15 cellular contexts compared by ENCODE assay signal in the genomic region with DNA sequence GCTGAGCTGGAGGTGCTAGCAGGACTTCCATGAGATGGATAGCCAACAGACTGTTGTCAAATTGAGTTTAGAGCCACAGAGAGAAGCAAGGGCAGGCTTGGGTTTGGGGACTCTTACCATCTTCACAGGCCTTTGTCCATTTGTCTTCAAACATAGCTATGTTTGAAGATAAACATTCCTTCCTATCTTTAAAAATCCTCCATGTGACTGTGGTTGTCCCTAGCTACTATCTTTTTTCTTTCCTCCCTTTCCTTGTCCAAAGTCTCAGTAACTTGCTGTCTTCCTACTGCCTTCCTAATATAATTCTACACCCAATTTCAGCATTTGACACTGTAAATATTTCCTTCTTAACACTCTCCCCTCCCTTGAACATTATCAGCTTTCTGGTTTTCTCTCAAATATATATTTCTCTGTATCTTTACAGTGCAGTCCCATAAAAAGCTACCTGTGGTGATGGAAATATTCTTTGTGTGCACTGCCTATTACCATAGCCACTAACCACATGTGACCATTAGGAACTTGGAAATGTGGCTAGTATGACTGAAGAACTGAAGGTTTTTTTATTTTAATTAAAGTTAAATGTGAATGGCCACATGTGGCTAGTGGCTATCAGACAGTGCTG. TPM values are rescaled to one million over a fixed set of nuclear protein-coding genes. Genes with fewer than 3 reads are reported as not detected.
DNase-seq lines count a peak whose midpoint lies in the region; ATAC-seq and TF ChIP-seq lines count a peak whose summit lies in the region.
"Had no signal": no experiment of that assay in that cellular context is flagged by ENCODE, and none has a peak within 500 bp of the region (broad histone marks: within the 10 kb centered on the region; RNA-seq: fewer than 3 reads in every experiment).

No MANE protein-coding gene starts in this region.

- H2BK5ac ChIP-seq in IMR-90 (ENCODE audit: low read depth, low read length, poor library complexity, severe bottlenecking), result peak overlapping the region; percentile 88

- intact Hi-C loops in IMR-90 (cut with micrococcal nuclease) (no loop called here), transverse colon (cut with DNase I; ENCODE audit: low total_unique reads) (no loop called here)
- intact Hi-C loops in activated T-helper 1 cell treated with anti-CD3 and anti-CD28 coated beads, Interleukin-12 subunit alpha, Interleukin-12 subunit beta, Interleukin-2, Interleukin-4 antibody, amounts not matched to agents 30 ng/mL and 10 ng/mL and 1 ng/mL, durations not matched to agents 14 hours and 24 hours and 36 hours (cut with micrococcal nuclease), result no loop called here

- no peak for TF ChIP-seq EP300 in transverse colon (IDR thresholded peaks at IDR 0.05; ENCODE audit: low read depth)

- peak overlapping the region; percentile 18; the same call in 1 of the 2 replicates for H3K9ac ChIP-seq in IMR-90 (ENCODE audit: low read depth, low read length)
- no peak overlapping the region for H3K9ac ChIP-seq in fibroblast of lung (ENCODE audit: insufficient read depth, low read length)
- no peak overlapping the region for H3K9ac ChIP-seq in smooth muscle cell (ENCODE audit: low read depth)

- POLR2A ChIA-PET in IMR-90 (lab: Charles Lee; ENCODE audit: unreplicated experiment), result no interaction called here

- H2BK20ac ChIP-seq in IMR-90 (ENCODE audit: low read depth, low read length), result peak overlapping the region; percentile 98

- TF ChIP-seq CTCF in GM23338 (conservative IDR thresholded peaks at IDR 0.05; ENCODE audit: low read depth in 2 of 2), result no peak
- TF ChIP-seq CTCF in IMR-90 (conservative IDR thresholded peaks at IDR 0.05; ENCODE audit: low read depth, low read length), result no peak
- no peak for TF ChIP-seq CTCF in fibroblast of lung (conservative IDR thresholded peaks at IDR 0.05 in 1 of 2, IDR thresholded peaks at IDR 0.05 in 1 of 2; ENCODE audit: low read depth in 1 of 2, low read length in 2 of 2)
- TF ChIP-seq CTCF in smooth muscle cell (IDR thresholded peaks at IDR 0.05; ENCODE audit: borderline replicate concordance, insufficient read depth, poor library complexity, severe bottlenecking), result no peak
- no peak for TF ChIP-seq CTCF in transverse colon (IDR thresholded peaks at IDR 0.05)

- no peaks in the 10 kb centered on the region for H3K9me2 ChIP-seq in GM23338 (ENCODE audit: insufficient read depth)

- CTCF ChIA-PET in IMR-90 (lab: Yijun Ruan, JAX), result no interaction called here

- H3K27ac Mint-ChIP-seq in GM23338, result peak overlapping the region; percentile 4; the same call in 1 of the 2 replicates
- H3K27ac Mint-ChIP-seq in activated T-helper 1 cell treated with anti-CD3 and anti-CD28 coated beads, Interleukin-12 subunit alpha, Interleukin-12 subunit beta, Interleukin-2, Interleukin-4 antibody, amounts not matched to agents 30 ng/mL and 10 ng/mL and 1 ng/mL, durations not matched to agents 14 hours and 24 hours and 36 hours, result no peak overlapping the region
- H3K27ac Mint-ChIP-seq: B cell had no signal

- H3K18ac ChIP-seq in IMR-90 (ENCODE audit: low read depth, low read length), result peak overlapping the region; percentile 100

- no peak overlapping the region for H3K4me3 ChIP-seq in GM23338
- H3K4me3 ChIP-seq in IMR-90 (ENCODE audit: insufficient read depth, low read depth, low read length), result no peak overlapping the region
- no peak overlapping the region for H3K4me3 ChIP-seq in fibroblast of lung (replicated peaks in 1 of 4; ENCODE audit: control extremely low read depth in 1 of 4, insufficient read depth in 1 of 4, low read depth in 3 of 4, low read length in 4 of 4)
- no peak overlapping the region for H3K4me3 ChIP-seq in smooth muscle cell
- H3K4me3 ChIP-seq in transverse colon, result no peak overlapping the region

- H4K91ac ChIP-seq in IMR-90 (ENCODE audit: insufficient read depth, low read depth, low read length), result peak overlapping the region; percentile 77

- peaks cover 11 to 26% of the 10 kb centered on the region in 2 experiments; a peak in 3 of 4 replicates for H3K79me1 ChIP-seq in IMR-90 (ENCODE audit: low read depth in 1 of 2, low read length in 2 of 2)

- DNase-seq in GM23338 (ENCODE audit: low spot score) (no peak), IMR-90 (no peak), fibroblast of lung (ENCODE audit: low read depth in 2 of 2) (no peak), smooth muscle cell (lab: John Stamatoyannopoulos, UW; ENCODE audit: unreplicated experiment) (no peak), transverse colon (no peak)
- DNase-seq in activated T-helper 1 cell treated with anti-CD3 and anti-CD28 coated beads, Interleukin-12 subunit alpha, Interleukin-12 subunit beta, Interleukin-2, Interleukin-4 antibody, amounts not matched to agents 30 ng/mL and 10 ng/mL and 1 ng/mL, durations not matched to agents 14 hours and 24 hours and 36 hours (ENCODE audit: low spot score), result no peak
- DNase-seq: Calu3; CD4-positive, CD25-positive, alpha-beta regulatory T cell; DMS53; NCI-H1417; NCI-H1930; NCI-H69; SHP77 treated with DMSO at 0.1 percent for 48 hours had no signal

- peak overlapping the region; percentile 40 for H3K4me2 ChIP-seq in GM23338
- peak overlapping the region; percentile 64; the same call in 1 of the 2 replicates for H3K4me2 ChIP-seq in IMR-90 (ENCODE audit: low read depth, low read length)
- H3K4me2 ChIP-seq in fibroblast of lung (ENCODE audit: extremely low read depth, insufficient read depth, low read length), result peak overlapping the region; percentile 29
- H3K4me2 ChIP-seq in smooth muscle cell, result peak overlapping the region; percentile 52

- no peak for TF ChIP-seq RAD21 in IMR-90 (IDR thresholded peaks at IDR 0.05; ENCODE audit: low read length)

- peak overlapping the region; percentile 81 for H2AK5ac ChIP-seq in IMR-90 (ENCODE audit: low read depth, low read length)

- peak overlapping the region; percentile 92; the same call in 1 of the 2 replicates for H3K23ac ChIP-seq in IMR-90 (ENCODE audit: low read depth, low read length)

- H2AFZ ChIP-seq in GM23338, result no peak overlapping the region
- no peak overlapping the region for H2AFZ ChIP-seq in IMR-90 (replicated peaks; ENCODE audit: low read length, poor library complexity)
- no peak overlapping the region for H2AFZ ChIP-seq in fibroblast of lung (ENCODE audit: low read length)
- no peak overlapping the region for H2AFZ ChIP-seq in smooth muscle cell (ENCODE audit: low read depth)

- H2BK15ac ChIP-seq in IMR-90 (ENCODE audit: low read depth, low read length), result peak overlapping the region; percentile 59; the same call in 2 of the 3 replicates

- dilution Hi-C loops in IMR-90 (cut with HindIII; ENCODE audit: low sequenced_read_pairs, unreplicated experiment), result no loop called here

- peaks cover 6% of the 10 kb centered on the region for H3K27me3 Mint-ChIP-seq in GM23338 (ENCODE audit: insufficient read depth, low read depth, poor library complexity)
- H3K27me3 Mint-ChIP-seq in activated T-helper 1 cell treated with anti-CD3 and anti-CD28 coated beads, Interleukin-12 subunit alpha, Interleukin-12 subunit beta, Interleukin-2, Interleukin-4 antibody, amounts not matched to agents 30 ng/mL and 10 ng/mL and 1 ng/mL, durations not matched to agents 14 hours and 24 hours and 36 hours (ENCODE audit: insufficient read depth), result peaks cover 9% of the 10 kb centered on the region
- H3K27me3 Mint-ChIP-seq: CD4-positive, CD25-positive, alpha-beta regulatory T cell had no signal

- H3F3A ChIP-seq in GM23338 (replicated peaks; ENCODE audit: low read depth) (no peaks in the 10 kb centered on the region; the same call in 1 of the 2 replicates), smooth muscle cell (ENCODE audit: low read depth) (peaks cover 16% of the 10 kb centered on the region)

- H3K56ac ChIP-seq in IMR-90 (ENCODE audit: extremely low read depth, insufficient read depth, low read length), result no peak overlapping the region

- peak overlapping the region; percentile 88 for H3K14ac ChIP-seq in IMR-90 (replicated peaks; ENCODE audit: low read depth, low read length)

- TF ChIP-seq POLR2A in IMR-90 (IDR thresholded peaks at IDR 0.05; ENCODE audit: low read depth, low read length), result no peak
- TF ChIP-seq POLR2A in transverse colon (IDR thresholded peaks at IDR 0.05), result no peak

- peak overlapping the region; percentile 21 for H2AK9ac ChIP-seq in IMR-90 (replicated peaks; ENCODE audit: low read depth, low read length, poor library complexity)

- H3K9me3 Mint-ChIP-seq in GM23338, result no peaks in the 10 kb centered on the region
- no peaks in the 10 kb centered on the region for H3K9me3 Mint-ChIP-seq in activated T-helper 1 cell treated with anti-CD3 and anti-CD28 coated beads, Interleukin-12 subunit alpha, Interleukin-12 subunit beta, Interleukin-2, Interleukin-4 antibody, amounts not matched to agents 30 ng/mL and 10 ng/mL and 1 ng/mL, durations not matched to agents 14 hours and 24 hours and 36 hours
- H3K9me3 Mint-ChIP-seq: CD4-positive, CD25-positive, alpha-beta regulatory T cell had no signal

- peaks cover 10% of the 10 kb centered on the region for H3K9me1 ChIP-seq in IMR-90 (ENCODE audit: insufficient read depth, low read length)

- peaks cover 41% of the 10 kb centered on the region for H3K4me1 Mint-ChIP-seq in GM23338
- peaks cover 23% of the 10 kb centered on the region for H3K4me1 Mint-ChIP-seq in activated T-helper 1 cell treated with anti-CD3 and anti-CD28 coated beads, Interleukin-12 subunit alpha, Interleukin-12 subunit beta, Interleukin-2, Interleukin-4 antibody, amounts not matched to agents 30 ng/mL and 10 ng/mL and 1 ng/mL, durations not matched to agents 14 hours and 24 hours and 36 hours (ENCODE audit: low read depth)

- H3K27ac ChIP-seq in GM23338 (ENCODE audit: low read depth) (no peak overlapping the region), IMR-90 (ENCODE audit: insufficient read depth, low read length) (peak overlapping the region; percentile 76), fibroblast of lung (ENCODE audit: insufficient read depth, low read length) (no peak overlapping the region), smooth muscle cell (ENCODE audit: low read depth) (no peak overlapping the region), transverse colon (no peak overlapping the region)

- BruUV-seq in IMR-90 (replicated peaks; lab: Mats Ljungman, UMichigan), result no TSS peak

- H3K36me3 ChIP-seq in GM23338 (ENCODE audit: insufficient read depth) (no peaks in the 10 kb centered on the region), IMR-90 (ENCODE audit: control insufficient read depth, insufficient read depth, low read length) (no peaks in the 10 kb centered on the region), fibroblast of lung (ENCODE audit: control insufficient read depth, insufficient read depth, low read length) (no peaks in the 10 kb centered on the region), smooth muscle cell (ENCODE audit: low read depth) (no peaks in the 10 kb centered on the region), transverse colon (no peaks in the 10 kb centered on the region)

- H3K4me1 ChIP-seq in GM23338 (ENCODE audit: insufficient read depth) (peaks cover 19% of the 10 kb centered on the region), IMR-90 (ENCODE audit: control insufficient read depth, insufficient read depth, low read length) (peaks cover 20% of the 10 kb centered on the region), fibroblast of lung (ENCODE audit: control insufficient read depth, extremely low read depth, insufficient read depth, low read length) (peaks cover 6% of the 10 kb centered on the region), smooth muscle cell (ENCODE audit: low read depth) (peaks cover 18% of the 10 kb centered on the region), transverse colon (peaks cover 0 to 15% (median 10%) of the 10 kb centered on the region in 4 donors)

- H3K27me3 ChIP-seq in GM23338 (ENCODE audit: insufficient read depth) (no peaks in the 10 kb centered on the region), IMR-90 (ENCODE audit: control insufficient read depth, insufficient read depth, low read length) (no peaks in the 10 kb centered on the region), fibroblast of lung (ENCODE audit: control insufficient read depth, insufficient read depth, low read length) (no peaks in the 10 kb centered on the region), smooth muscle cell (ENCODE audit: low read depth) (no peaks in the 10 kb centered on the region), transverse colon (no peaks in the 10 kb centered on the region)

- in situ Hi-C loops in IMR-90 (cut with MboI; ENCODE audit: low sequenced_read_pairs), result no loop called here
- in situ Hi-C loops in transverse colon (cut with MboI; ENCODE audit: low pct_ligation_motif_present in 1 of 4, low pct_unique_long_range_greater_than_20kb in 1 of 4, low sequenced_read_pairs in 3 of 4), result no loop called here

- H4K5ac ChIP-seq in IMR-90 (ENCODE audit: low read depth, low read length), result peak overlapping the region; percentile 99

- H2BK120ac ChIP-seq in IMR-90 (ENCODE audit: low read depth, low read length), result peak overlapping the region; percentile 88

- peak overlapping the region; percentile 92 for H3K4ac ChIP-seq in IMR-90 (ENCODE audit: low read depth, low read length)

- no peaks in the 10 kb centered on the region for H3K9me3 ChIP-seq in IMR-90 (ENCODE audit: control insufficient read depth, insufficient read depth, low read length)
- H3K9me3 ChIP-seq in fibroblast of lung (ENCODE audit: control insufficient read depth, insufficient read depth, low read depth, low read length), result no peaks in the 10 kb centered on the region
- no peaks in the 10 kb centered on the region for H3K9me3 ChIP-seq in smooth muscle cell (replicated peaks; ENCODE audit: low read depth)
- no peaks in the 10 kb centered on the region for H3K9me3 ChIP-seq in transverse colon

- H3K79me2 ChIP-seq in GM23338 (replicated peaks; ENCODE audit: insufficient read depth) (peaks cover 12% of the 10 kb centered on the region), fibroblast of lung (ENCODE audit: control insufficient read depth, insufficient read depth, low read length) (no peaks in the 10 kb centered on the region), smooth muscle cell (ENCODE audit: low read depth) (peaks cover 6% of the 10 kb centered on the region)

- H4K20me1 ChIP-seq in GM23338 (replicated peaks; ENCODE audit: insufficient read depth) (no peaks in the 10 kb centered on the region), IMR-90 (ENCODE audit: insufficient read depth, low read length) (no peaks in the 10 kb centered on the region), fibroblast of lung (ENCODE audit: control insufficient read depth, extremely low read depth, insufficient read depth, low read length) (no peaks in the 10 kb centered on the region), smooth muscle cell (ENCODE audit: low read depth) (no peaks in the 10 kb centered on the region)

- ATAC-seq in GM23338 (no peak), IMR-90 (ENCODE audit: low read depth) (no peak), GM18520 (IDR thresholded peaks at IDR 0.05; ENCODE audit: unreplicated experiment) (no peak)

- no peak overlapping the region for H3K4me3 Mint-ChIP-seq in GM23338
- H3K4me3 Mint-ChIP-seq in activated T-helper 1 cell treated with anti-CD3 and anti-CD28 coated beads, Interleukin-12 subunit alpha, Interleukin-12 subunit beta, Interleukin-2, Interleukin-4 antibody, amounts not matched to agents 30 ng/mL and 10 ng/mL and 1 ng/mL, durations not matched to agents 14 hours and 24 hours and 36 hours, result no peak overlapping the region
- H3K4me3 Mint-ChIP-seq: B cell had no signal

- H4K8ac ChIP-seq in IMR-90 (ENCODE audit: low read depth in 2 of 2, low read length in 2 of 2), result peak overlapping the region; percentile 52 to 81

- no peaks in the 10 kb centered on the region; the same call in 2 of the 3 replicates for H3K36me3 Mint-ChIP-seq in GM23338 (ENCODE audit: low read depth)
- H3K36me3 Mint-ChIP-seq in activated T-helper 1 cell treated with anti-CD3 and anti-CD28 coated beads, Interleukin-12 subunit alpha, Interleukin-12 subunit beta, Interleukin-2, Interleukin-4 antibody, amounts not matched to agents 30 ng/mL and 10 ng/mL and 1 ng/mL, durations not matched to agents 14 hours and 24 hours and 36 hours (ENCODE audit: low read depth), result peaks cover 3% of the 10 kb centered on the region
- H3K36me3 Mint-ChIP-seq: CD4-positive, CD25-positive, alpha-beta regulatory T cell had no signal

RNA-seq across cellular contexts. Expression of gene SP3, which starts 5.4 kb away (rescaled TPM):
- total RNA-seq in GM23338 (2014; rRNA removed; shearing (Covaris generic)), result 96.9 and 110 TPM in 2 replicates
- polyA plus RNA-seq in GM23338 (2016; fragmentation: Nextera tagmentation; extraction: Ambion mirVana), result 21.9 and 24.1 TPM in 2 replicates
- total RNA-seq in IMR-90 (2012; rRNA removed), result 136 and 137 TPM in 2 replicates
- 19.9 and 26.7 TPM in 2 replicates for polyA plus RNA-seq in IMR-90 (2012; rRNA removed)
- polyA plus RNA-seq in IMR-90 (2012; cell fraction: cytosol; rRNA removed), result 4.2 and 6.6 TPM in 2 replicates
- 6.3 and 36.0 TPM in 2 replicates for polyA plus RNA-seq in IMR-90 (2012; cell fraction: nucleus; rRNA removed; ENCODE audit: low replicate concordance)
- total RNA-seq in fibroblast of lung, result 124 and 125 TPM in 2 replicates
- 52.2 and 64.1 TPM in 2 replicates for polyA plus RNA-seq in fibroblast of lung
- 33.3 and 34.4 TPM in 2 replicates for polyA plus RNA-seq in fibroblast of lung (2012)
- 36.7 and 44.8 TPM in 2 replicates for polyA minus RNA-seq in fibroblast of lung (ENCODE audit: low replicate concordance)
- 84.5 and 109 TPM in 2 replicates for total RNA-seq in smooth muscle cell
- 24.5 and 31.4 TPM in 2 replicates for polyA plus RNA-seq in smooth muscle cell
- 95.8 and 103 TPM in 2 replicates for total RNA-seq in activated T-helper 1 cell treated with anti-CD3 and anti-CD28 coated beads, Interleukin-12 subunit alpha, Interleukin-12 subunit beta, Interleukin-2, Interleukin-4 antibody, amounts not matched to agents 30 ng/mL and 10 ng/mL and 1 ng/mL, durations not matched to agents 14 hours and 24 hours and 36 hours
- total RNA-seq in transverse colon, result 100 to 1,000 TPM in 1 of 4 donors, 10 to 100 TPM in 3; 41.9 to 101 (median 81.6) TPM
